26 cellular contexts compared by ENCODE assay signal in the genomic region with DNA sequence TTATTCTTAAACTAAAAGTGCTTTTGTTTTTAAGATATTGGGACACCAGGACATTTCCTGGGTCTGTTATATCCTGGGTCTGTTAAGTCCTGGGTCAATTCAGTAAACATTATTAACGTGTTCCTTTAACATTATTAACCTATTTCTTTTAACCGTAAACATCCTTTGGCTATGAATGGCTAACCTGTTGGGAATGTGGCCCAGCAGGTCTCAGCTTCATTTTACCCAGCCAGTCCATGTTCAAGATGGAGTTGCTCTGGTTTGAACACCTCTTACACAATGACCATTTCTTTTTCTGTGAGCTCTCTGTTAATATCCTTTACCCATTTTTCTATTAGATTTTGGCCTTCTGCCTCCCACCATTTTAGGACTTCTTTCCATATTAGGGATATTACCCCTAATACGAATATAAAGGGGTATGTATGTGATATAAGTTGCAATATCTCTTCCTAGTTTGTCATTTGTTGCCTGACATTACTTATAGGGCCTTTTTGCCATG.
"Had no signal": no experiment of that assay in that cellular context is flagged by ENCODE, and none has a peak within 500 bp of the region (broad histone marks: within the 10 kb centered on the region; RNA-seq: fewer than 3 reads in every experiment).

No MANE protein-coding gene starts in this region.

- H3K4me1 ChIP-seq: psoas muscle, tibial artery, uterus had no signal

- H3K9me3 ChIP-seq: neutrophil, ovary, psoas muscle, tibial artery, uterus had no signal

- H3K36me3 Mint-ChIP-seq: activated CD4-positive, alpha-beta memory T cell treated with anti-CD3 and anti-CD28 coated beads for 36 hours; immature natural killer cell; memory B cell; natural killer cell treated with Interleukin-12 subunit alpha and Interleukin-12 subunit beta and Interleukin-15 and Interleukin-18, amount 100 ng/mL, for 72 hours; stimulated activated effector memory CD8-positive, alpha-beta T cell treated with anti-CD3 and anti-CD28 coated beads, Interleukin-12 subunit alpha, Interleukin-12 subunit beta, amount 100 ng/mL, for 72 hours had no signal

- H2AFZ ChIP-seq: hepatocyte had no signal

- H3K4me3 ChIP-seq: hepatocyte, ovary, psoas muscle, tibial artery, uterus had no signal

- H3K36me3 ChIP-seq: neutrophil, ovary, tibial artery, uterus had no signal

- ATAC-seq: activated CD4-positive, alpha-beta T cell treated with anti-CD3 and anti-CD28 coated beads for 36 hours; left ventricle myocardium superior; natural killer cell treated with Interleukin-12 subunit alpha and Interleukin-12 subunit beta and Interleukin-15 and Interleukin-18, amount 100 ng/mL, for 72 hours; psoas muscle; right cardiac atrium; stimulated activated effector memory CD8-positive, alpha-beta T cell treated with anti-CD3 and anti-CD28 coated beads, Interleukin-12 subunit alpha, Interleukin-12 subunit beta, amount 100 ng/mL, for 72 hours; stimulated activated naive CD8-positive, alpha-beta T cell treated with anti-CD3 and anti-CD28 coated beads, Interleukin-15, amount 100 ng/mL, for 72 hours; T-helper 17 cell had no signal

- H3K4me2 ChIP-seq: hepatocyte had no signal

- H3K27me3 ChIP-seq: hepatocyte, neutrophil, ovary, tibial artery, uterus had no signal

- H3K27ac Mint-ChIP-seq: activated B cell treated with CpG ODN at 0.5 μM for 24 hours; activated CD4-positive, alpha-beta memory T cell treated with anti-CD3 and anti-CD28 coated beads for 36 hours; activated CD4-positive, alpha-beta T cell treated with anti-CD3 and anti-CD28 coated beads for 36 hours; activated naive CD4-positive, alpha-beta T cell treated with anti-CD3 and anti-CD28 coated beads for 36 hours; endodermal cell; immature natural killer cell; memory B cell; natural killer cell treated with Interleukin-12 subunit alpha and Interleukin-12 subunit beta and Interleukin-15 and Interleukin-18, amount 100 ng/mL, for 72 hours; stimulated activated effector memory CD8-positive, alpha-beta T cell treated with anti-CD3 and anti-CD28 coated beads, Interleukin-12 subunit alpha, Interleukin-12 subunit beta, amount 100 ng/mL, for 72 hours; stimulated activated naive CD8-positive, alpha-beta T cell treated with anti-CD3 and anti-CD28 coated beads, Interleukin-15, amount 100 ng/mL, for 72 hours; T-helper 17 cell had no signal

- H3K9me3 Mint-ChIP-seq: activated CD4-positive, alpha-beta memory T cell treated with anti-CD3 and anti-CD28 coated beads for 36 hours; natural killer cell treated with Interleukin-12 subunit alpha and Interleukin-12 subunit beta and Interleukin-15 and Interleukin-18, amount 100 ng/mL, for 72 hours had no signal

- H3K27ac ChIP-seq: hepatocyte, neutrophil, ovary, psoas muscle, tibial artery, uterus had no signal

- H3K27me3 Mint-ChIP-seq: activated CD4-positive, alpha-beta T cell treated with anti-CD3 and anti-CD28 coated beads for 36 hours; T-helper 17 cell had no signal

- DNase-seq: activated B cell treated with CpG ODN at 0.5 μM for 24 hours; activated CD4-positive, alpha-beta memory T cell treated with anti-CD3 and anti-CD28 coated beads for 36 hours; activated CD4-positive, alpha-beta T cell treated with anti-CD3 and anti-CD28 coated beads for 36 hours; activated effector memory CD4-positive, alpha-beta T cell treated with Interleukin-2 at 50 U/mL for 16 hours; activated naive CD4-positive, alpha-beta T cell treated with anti-CD3 and anti-CD28 coated beads for 36 hours; activated T-cell treated with anti-CD3 and anti-CD28 coated beads, Interleukin-2, amount 50 U/mL, for 48 hours; amygdala; cortex of kidney; endodermal cell; foreskin fibroblast; immature natural killer cell; left ventricle myocardium superior; ovary; psoas muscle; right cardiac atrium; stimulated activated CD4-positive, alpha-beta T cell treated with anti-CD3 and anti-CD28 coated beads, Interleukin-12 subunit alpha, Interleukin-12 subunit beta, amount 100 ng/mL, for 4 hours; stimulated activated CD4-positive, alpha-beta T cell treated with anti-CD3 and anti-CD28 coated beads, Interleukin-1b, Interleukin-23, amount 100 ng/mL, for 48 hours; stimulated activated naive CD8-positive, alpha-beta T cell treated with anti-CD3 and anti-CD28 coated beads, Interleukin-15, amount 100 ng/mL, for 72 hours; T-helper 17 cell; tibial artery; uterus had no signal

- H3K79me2 ChIP-seq: hepatocyte had no signal

- H3K4me1 Mint-ChIP-seq: activated CD4-positive, alpha-beta T cell treated with anti-CD3 and anti-CD28 coated beads for 36 hours; stimulated activated effector memory CD8-positive, alpha-beta T cell treated with anti-CD3 and anti-CD28 coated beads, Interleukin-12 subunit alpha, Interleukin-12 subunit beta, amount 100 ng/mL, for 72 hours; stimulated activated naive CD8-positive, alpha-beta T cell treated with anti-CD3 and anti-CD28 coated beads, Interleukin-15, amount 100 ng/mL, for 72 hours; T-helper 17 cell had no signal

- H3K4me3 Mint-ChIP-seq: activated B cell treated with CpG ODN at 0.5 μM for 24 hours; activated CD4-positive, alpha-beta memory T cell treated with anti-CD3 and anti-CD28 coated beads for 36 hours; activated CD4-positive, alpha-beta T cell treated with anti-CD3 and anti-CD28 coated beads for 36 hours; activated naive CD4-positive, alpha-beta T cell treated with anti-CD3 and anti-CD28 coated beads for 36 hours; endodermal cell; immature natural killer cell; memory B cell; natural killer cell treated with Interleukin-12 subunit alpha and Interleukin-12 subunit beta and Interleukin-15 and Interleukin-18, amount 100 ng/mL, for 72 hours; stimulated activated effector memory CD8-positive, alpha-beta T cell treated with anti-CD3 and anti-CD28 coated beads, Interleukin-12 subunit alpha, Interleukin-12 subunit beta, amount 100 ng/mL, for 72 hours; stimulated activated naive CD8-positive, alpha-beta T cell treated with anti-CD3 and anti-CD28 coated beads, Interleukin-15, amount 100 ng/mL, for 72 hours; T-helper 17 cell had no signal
